In the genomic region with DNA sequence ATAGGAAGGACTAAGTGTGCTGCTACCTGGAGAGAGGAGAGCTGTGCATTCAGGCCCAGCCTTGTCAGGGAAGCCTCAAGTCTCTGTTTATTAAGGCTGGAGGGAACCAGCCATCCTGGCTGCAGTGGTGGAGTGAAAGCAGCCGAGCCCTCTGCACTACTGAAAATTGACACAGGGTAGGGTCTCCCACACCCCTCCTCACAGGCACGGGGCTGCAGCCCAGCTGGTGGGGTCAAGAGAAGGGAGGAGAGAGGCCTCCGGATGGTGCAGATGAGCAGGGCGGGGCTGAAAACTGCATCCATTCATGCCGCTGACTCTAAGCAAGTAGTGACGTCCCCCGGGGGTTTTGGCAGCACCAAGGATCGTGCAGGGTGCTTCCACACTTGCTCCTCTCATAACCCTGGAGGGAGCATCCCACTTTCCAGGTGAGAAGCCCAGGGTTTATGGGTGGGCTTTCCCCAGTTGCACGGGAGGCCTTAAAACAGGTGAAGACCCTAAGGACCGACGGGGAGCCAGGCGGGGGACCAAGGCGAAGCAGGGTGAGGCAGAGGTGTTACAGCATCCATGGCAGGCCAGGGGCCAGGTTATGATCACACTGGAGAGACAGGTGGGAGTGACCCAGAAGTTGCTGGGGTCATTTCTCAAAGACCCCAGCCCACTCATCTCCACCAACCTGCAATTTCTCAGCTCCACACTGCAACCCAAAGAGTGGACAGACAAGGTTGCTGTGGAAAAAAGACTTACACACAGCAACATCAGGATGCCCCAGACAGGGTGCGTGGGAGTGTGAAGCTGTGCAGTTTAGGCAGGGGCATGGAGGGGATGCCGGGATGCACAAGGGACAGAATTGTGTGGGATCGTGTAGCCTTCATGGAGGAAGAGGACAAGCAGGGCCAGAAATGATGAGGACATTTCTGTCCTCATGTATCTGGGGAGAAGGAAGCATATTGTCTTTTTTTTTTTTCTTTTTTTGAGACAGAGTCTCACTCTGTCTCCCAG, we compare ENCODE assay signal across 25 cellular contexts. TPM values are rescaled to one million over a fixed set of nuclear protein-coding genes. Genes with fewer than 3 reads are reported as not detected.
A peak's percentile ranks its signal among the peaks of the same experiment; 100 is the strongest.
DNase-seq lines count a peak whose midpoint lies in the region; ATAC-seq, FAIRE-seq and TF ChIP-seq lines count a peak whose summit lies in the region.
"Had no signal": no experiment of that assay in that cellular context is flagged by ENCODE, and none has a peak within 500 bp of the region (broad histone marks: within the 10 kb centered on the region; RNA-seq: fewer than 3 reads in every experiment).

No MANE protein-coding gene starts in this region.

- in situ Hi-C loops in Panc1 (cut with HindIII; ENCODE audit: low pct_unique_long_range_greater_than_20kb, low sequenced_read_pairs), result no loop called here

- no peak overlapping the region for H3K4me2 ChIP-seq in A549
- H3K4me2 ChIP-seq: KMS-11 had no signal

- peaks cover 25% of the 10 kb centered on the region for H3K9me3 ChIP-seq in A549
- no peaks in the 10 kb centered on the region for H3K9me3 ChIP-seq in Panc1 (ENCODE audit: control insufficient read depth, insufficient read depth, low read depth, low read length)
- H3K9me3 ChIP-seq: SJSA1 had no signal

- H3K4me3 ChIP-seq in A549 (no peak overlapping the region), Panc1 (ENCODE audit: low read depth in 2 of 2, low read length in 2 of 2) (no peak overlapping the region)
- H3K4me3 ChIP-seq: GM12878, SJSA1 had no signal

- no peak for DNase-seq in A549 (ENCODE audit: low read depth in 1 of 2, low spot score in 1 of 2)
- DNase-seq in Panc1 (ENCODE audit: low read depth, low spot score), result no peak
- DNase-seq in left kidney (ENCODE audit: low read depth, low spot score), result peak; percentile 47
- DNase-seq in type B pancreatic cell (ENCODE audit: extremely low spot score, unreplicated experiment), result peak; percentile 52
- DNase-seq in SW 1271 (lab: John Stamatoyannopoulos, UW), result no peak
- DNase-seq in foreskin keratinocyte, result no peak
- DNase-seq: C1 segment of cervical spinal cord; CD4-positive, alpha-beta memory T cell; COR-L47; DMS79; EL; GDM1; MM.1S; NCI-H2029; NCI-H446; NCI-H524 treated with DMSO at 0.1 percent for 48 hours; NCI-H774 had no signal

- peaks cover 7% of the 10 kb centered on the region; the same call in 1 of the 2 replicates for H3K27me3 ChIP-seq in Panc1 (ENCODE audit: control insufficient read depth, insufficient read depth, low read length)
- H3K27me3 ChIP-seq in foreskin keratinocyte, result no peaks in the 10 kb centered on the region
- H3K27me3 ChIP-seq: SJSA1 had no signal

- no peaks in the 10 kb centered on the region for H3K9me3 Mint-ChIP-seq in type B pancreatic cell

- 13% methylated on average over 16 of the region's 16 CpGs for WGBS in A549 (ENCODE audit: missing lambda C conversion rate)

- H3K27me3 Mint-ChIP-seq in type B pancreatic cell, result peaks cover 38% of the 10 kb centered on the region

- ATAC-seq in A549 (peak in 1 of 2 experiments; percentile 20; a peak in 1 of 6 replicates), Panc1 (0 out of 2 replicates have a peak, but pooled peaks have one; percentile 43), foreskin keratinocyte (no peak), GM18907 (IDR thresholded peaks at IDR 0.05; ENCODE audit: unreplicated experiment) (no peak)
- ATAC-seq: GM12878 had no signal

- TF ChIP-seq CTCF in A549 (IDR thresholded peaks at IDR 0.05) (no peak), Panc1 (IDR thresholded peaks at IDR 0.05) (no peak), type B pancreatic cell (conservative IDR thresholded peaks at IDR 0.05) (no peak), foreskin keratinocyte (conservative IDR thresholded peaks at IDR 0.05) (no peak)

- H3K27ac ChIP-seq in A549, result no peak overlapping the region
- H3K27ac ChIP-seq in Panc1 (ENCODE audit: low read length), result no peak overlapping the region
- H3K27ac ChIP-seq in foreskin keratinocyte, result no peak overlapping the region
- H3K27ac ChIP-seq: HL-60, KMS-11, SJSA1 had no signal

- no peak for FAIRE-seq in A549 (lab: Jason Lieb, UNC)
- FAIRE-seq: GM12878, H54 had no signal

- TF ChIP-seq POLR2A in A549 (IDR thresholded peaks at IDR 0.05; ENCODE audit: low read length), result no peak

- CTCF ChIA-PET in A549 (lab: Yijun Ruan, JAX) (interaction anchor here (0.5 kb wide), 2 partner anchors 45 to 1097 kb away, joined by 3 read pairs; no protein-coding TSS in a partner anchor), Panc1 (lab: Charles Lee) (interaction anchor here (0.6 kb wide), 1 partner anchor 301 kb away, joined by 8 read pairs; no protein-coding TSS in a partner anchor)

- H3K4me1 Mint-ChIP-seq in type B pancreatic cell (ENCODE audit: unreplicated experiment), result no peaks in the 10 kb centered on the region
- H3K4me1 Mint-ChIP-seq: IgD-negative memory B cell had no signal

- intact Hi-C loops in Panc1 (cut with micrococcal nuclease; ENCODE audit: unreplicated experiment), result no loop called here

- POLR2A ChIA-PET in A549 (lab: Yijun Ruan, JAX) (interaction anchor here (1.0 to 1.1 kb wide), 2 partner anchors 44 kb away, joined by 3 to 5 read pairs; a partner anchor contains a TSS), Panc1 (lab: Charles Lee) (no interaction called here)

- TF ChIP-seq EP300 in A549 (IDR thresholded peaks at IDR 0.05), result no peak

- H3K4me3 Mint-ChIP-seq in type B pancreatic cell, result no peak overlapping the region
- H3K4me3 Mint-ChIP-seq: CD4-positive, alpha-beta memory T cell; IgD-negative memory B cell had no signal

- no peaks in the 10 kb centered on the region for H3K36me3 Mint-ChIP-seq in type B pancreatic cell

- BruUV-seq in Panc1 (replicated peaks; lab: Mats Ljungman, UMichigan), result no TSS peak

- no peaks in the 10 kb centered on the region for H3K4me1 ChIP-seq in A549
- no peaks in the 10 kb centered on the region for H3K4me1 ChIP-seq in Panc1 (ENCODE audit: control insufficient read depth, insufficient read depth, low read length)
- no peaks in the 10 kb centered on the region for H3K4me1 ChIP-seq in foreskin keratinocyte
- H3K4me1 ChIP-seq: SJSA1 had no signal

- no peak for TF ChIP-seq RAD21 in A549 (conservative IDR thresholded peaks at IDR 0.05 in 1 of 2, IDR thresholded peaks at IDR 0.05 in 1 of 2)

- H3K27ac Mint-ChIP-seq in type B pancreatic cell, result no peak overlapping the region
- H3K27ac Mint-ChIP-seq: IgD-negative memory B cell had no signal

- H3K36me3 ChIP-seq in Panc1 (ENCODE audit: control insufficient read depth, insufficient read depth, low read length), result no peaks in the 10 kb centered on the region
- H3K36me3 ChIP-seq: SJSA1 had no signal

TF ChIP-seq in A549, 52 proteins besides CTCF, POLR2A, EP300 and RAD21:
- TF ChIP-seq, protein P1, sequence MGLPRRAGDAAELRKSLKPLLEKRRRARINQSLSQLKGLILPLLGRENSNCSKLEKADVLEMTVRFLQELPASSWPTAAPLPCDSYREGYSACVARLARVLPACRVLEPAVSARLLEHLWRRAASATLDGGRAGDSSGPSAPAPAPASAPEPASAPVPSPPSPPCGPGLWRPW (IDR thresholded peaks at IDR 0.05), result peak; percentile 9; the same call in 1 of the 2 replicates
- no peak for TF ChIP-seq TFCP2L1 (CRISPR knock-in tag; IDR thresholded peaks at IDR 0.05)

RNA-seq across cellular contexts. Expression of a gene that starts 36.8 kb away (rescaled TPM):
- polyA plus RNA-seq in A549 (2011; rRNA removed), result not detected in 2 replicates
- not detected in 2 replicates for polyA plus RNA-seq in A549 (2012; cell fraction: cytosol; rRNA removed)
- 0.10 TPM in 1 of 2 replicates, not detected in the other for polyA plus RNA-seq in A549 (2012; cell fraction: nucleus; rRNA removed)
- not detected in 3 replicates for polyA plus RNA-seq in A549 (2017; fragmentation: RNase III; extraction: RNeasy Plus Mini Kit Qiagen cat#74134 plus additional on column Dnase treatment)
- not detected in 2 replicates for polyA minus RNA-seq in A549 (2011; rRNA and poly(A)+ RNA removed)
- total RNA-seq in Panc1 (2021; ENCODE audit: unreplicated experiment), result not detected
- polyA plus RNA-seq in Panc1 (2012; ENCODE audit: insufficient read length), result not detected
- 0.68 TPM in 1 of 2 replicates, not detected in the other for total RNA-seq in type B pancreatic cell (ENCODE audit: low replicate concordance)
- total RNA-seq in foreskin keratinocyte, result not detected in 2 replicates
- polyA plus RNA-seq in foreskin keratinocyte, result not detected in 2 replicates
- total RNA-seq: A673; CD4-positive, alpha-beta memory T cell; GM12878; SJSA1 had no signal
- polyA plus RNA-seq: CD4-positive, alpha-beta memory T cell; GM12878; IgD-negative memory B cell had no signal

RNA-seq across cellular contexts. Expression of a gene that starts 43.5 kb away (rescaled TPM):
- polyA plus RNA-seq in A549 (2011; rRNA removed) (194 and 208 TPM in 2 replicates), A549 (2017; fragmentation: RNase III; extraction: RNeasy Plus Mini Kit Qiagen cat#74134 plus additional on column Dnase treatment) (202 to 226 TPM (median 206 TPM) in 3 replicates), foreskin keratinocyte (90.7 and 101 TPM in 2 replicates)
- polyA plus RNA-seq in A549 (2012; cell fraction: cytosol; rRNA removed), result 137 and 159 TPM in 2 replicates
- polyA plus RNA-seq in A549 (2012; cell fraction: nucleus; rRNA removed), result 90.9 and 93.5 TPM in 2 replicates
- 114 and 131 TPM in 2 replicates for polyA minus RNA-seq in A549 (2011; rRNA and poly(A)+ RNA removed)
- total RNA-seq in Panc1 (2021; ENCODE audit: unreplicated experiment) (116 TPM), type B pancreatic cell (ENCODE audit: low replicate concordance) (48.4 and 51.3 TPM in 2 replicates), foreskin keratinocyte (88.1 and 92.2 TPM in 2 replicates)
- 77.5 TPM for polyA plus RNA-seq in Panc1 (2012; ENCODE audit: insufficient read length)

Comparison
In these comparisons a context has a peak if more than half of its experiments do, and no peak if none do; other contexts are left out.
1. DNase-seq: peak in left kidney (single experiment) and type B pancreatic cell (single experiment); none in A549 (0 of 2), Panc1 (single experiment), SW 1271 (0 of 2) and foreskin keratinocyte (0 of 2).